ENCODE assay signal across 8 cellular contexts in the genomic region with DNA sequence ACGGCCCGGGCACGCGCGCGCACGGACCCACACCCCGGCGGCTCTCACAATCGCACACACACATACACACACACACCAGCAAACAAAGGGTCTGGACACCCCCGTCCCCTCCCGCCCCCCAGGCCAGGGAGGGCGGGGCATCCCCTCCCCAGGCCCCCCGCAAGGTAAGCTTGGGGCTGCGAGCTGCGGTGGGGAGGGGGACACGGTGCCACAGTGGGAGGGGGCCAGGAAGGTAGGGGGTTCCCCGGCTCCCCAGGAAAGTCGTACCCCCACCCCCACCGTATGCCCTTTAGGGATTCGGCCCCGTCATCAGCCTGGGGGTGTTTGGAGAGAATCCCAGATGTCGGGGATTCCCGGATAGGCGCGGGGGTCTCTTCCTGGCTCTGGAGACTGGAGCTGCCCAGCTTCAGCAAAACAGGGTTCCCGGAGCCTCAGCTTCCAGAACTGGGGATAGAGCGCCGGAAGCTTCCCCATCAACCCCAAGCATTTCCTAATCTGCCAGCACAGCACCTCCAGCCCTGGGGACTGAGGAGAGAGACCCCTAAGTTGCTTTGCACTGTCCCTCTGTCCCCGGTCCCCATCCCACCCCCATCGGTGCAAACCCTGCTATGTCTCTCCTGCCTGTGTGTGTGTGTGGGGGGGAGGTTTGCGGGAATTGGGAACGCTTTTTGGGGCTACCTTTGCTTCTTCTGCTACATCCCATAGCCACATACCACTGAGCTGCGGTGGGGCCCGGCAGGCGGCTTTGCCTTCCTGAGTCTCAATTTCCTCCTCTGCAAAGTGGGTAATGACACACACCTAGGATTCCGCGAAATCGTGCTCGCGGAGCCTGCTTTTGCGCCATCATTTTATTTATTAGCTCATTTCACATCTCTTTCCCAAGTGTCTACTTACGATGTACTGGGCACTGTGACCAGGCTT. TPM values are rescaled to one million over a fixed set of nuclear protein-coding genes. Genes with fewer than 3 reads are reported as not detected.
DNase-seq lines count a peak whose midpoint lies in the region; ATAC-seq and TF ChIP-seq lines count a peak whose summit lies in the region.

No MANE protein-coding gene starts in this region.

- H3K4me3 Mint-ChIP-seq in activated B cell treated with CpG ODN at 0.5 μM for 24 hours, result peak overlapping the region; percentile 95

- peak overlapping the region; percentile 95 for H3K9ac ChIP-seq in GM23248

- no peaks in the 10 kb centered on the region for H3F3A ChIP-seq in GM23248 (ENCODE audit: insufficient read depth)

- no peaks in the 10 kb centered on the region for H3K9me3 Mint-ChIP-seq in activated B cell treated with CpG ODN at 0.5 μM for 24 hours

- H3K4me2 ChIP-seq in GM23248 (ENCODE audit: unreplicated experiment), result peak overlapping the region; percentile 98

- TF ChIP-seq POLR2A in spleen (IDR thresholded peaks at IDR 0.05), result no peak
- TF ChIP-seq POLR2A in adrenal gland (IDR thresholded peaks at IDR 0.05), result no peak

- TF ChIP-seq CTCF in activated B cell treated with CpG ODN at 0.5 μM for 24 hours (IDR thresholded peaks at IDR 0.05) (no peak), epithelial cell of esophagus (IDR thresholded peaks at IDR 0.05; ENCODE audit: insufficient read depth, low read depth, low read length, missing control alignments) (no peak), spleen (IDR thresholded peaks at IDR 0.05 in 8 of 11, conservative IDR thresholded peaks at IDR 0.05 in 3 of 11) (no peak), adrenal gland (IDR thresholded peaks at IDR 0.05) (no peak)

- H3K27me3 ChIP-seq in GM23248 (replicated peaks; ENCODE audit: insufficient read depth) (no peaks in the 10 kb centered on the region), spleen (replicated peaks in 1 of 7) (peaks cover 0 to 40% (median 14%) of the 10 kb centered on the region in 7 donors), adrenal gland (peaks cover 14% of the 10 kb centered on the region)

- peak overlapping the region; percentile 88 for H3K4me3 ChIP-seq in GM23248
- H3K4me3 ChIP-seq in epithelial cell of esophagus (ENCODE audit: low read length), result peak overlapping the region; percentile 74
- peak overlapping the region; percentile 20 to 98 (median 90) for H3K4me3 ChIP-seq in spleen
- H3K4me3 ChIP-seq in adrenal gland, result peak overlapping the region in 1 of 4 donors; percentile 98

- DNase-seq in GM23248 (peak; percentile 46), activated B cell treated with CpG ODN at 0.5 μM for 24 hours (no peak), epithelial cell of esophagus (ENCODE audit: low read depth) (no peak), spleen (no peak), NCI-H128 (lab: John Stamatoyannopoulos, UW; ENCODE audit: unreplicated experiment) (no peak), NCI-H1694 (lab: John Stamatoyannopoulos, UW) (no peak), adrenal gland (no peak)

- no peak overlapping the region for H3K27ac Mint-ChIP-seq in activated B cell treated with CpG ODN at 0.5 μM for 24 hours

- H2AFZ ChIP-seq in GM23248, result peak overlapping the region; percentile 93

- ATAC-seq in activated B cell treated with CpG ODN at 0.5 μM for 24 hours (ENCODE audit: low read depth) (no peak), HG03045 (IDR thresholded peaks at IDR 0.05; ENCODE audit: unreplicated experiment) (no peak)

- CTCF ChIA-PET in activated B cell treated with CpG ODN at 0.5 μM for 24 hours (lab: Charles Lee), result interaction anchor here (0.6 to 6.4 kb wide), 9 partner anchors 10 to 295 kb away, joined by 3 to 84 read pairs (median 6); no protein-coding TSS in a partner anchor

- intact Hi-C loops in activated B cell treated with CpG ODN at 0.5 μM for 24 hours (cut with micrococcal nuclease) (loop anchor here (1.0 to 5.0 kb wide), 2 partner anchors 31 to 247 kb away; partner anchors contain the start of gene ILF3), spleen (cut with DNase I; ENCODE audit: low total_unique reads) (loop anchor here (10.0 kb wide), 1 partner anchor 170 kb away; no protein-coding TSS in a partner anchor), adrenal gland (cut with DNase I) (loop anchor here in 1 of 2 donors (10.0 kb wide), 1 partner anchor 170 kb away; no protein-coding TSS in a partner anchor)

- H3K36me3 ChIP-seq in GM23248 (ENCODE audit: low read depth) (no peaks in the 10 kb centered on the region), spleen (peaks cover 0 to 3% (median 0%) of the 10 kb centered on the region in 6 donors), adrenal gland (replicated peaks in 1 of 2) (no peaks in the 10 kb centered on the region)

- WGBS in GM23248 (ENCODE audit: low coverage in 1 of 2, low lambda C conversion rate in 2 of 2, missing lambda C conversion rate in 2 of 2), 2 experiments, result 9 to 10% methylated on average over 27 to 42 of the region's 43 CpGs
- WGBS in spleen, 5 donors, result 5 to 8% (median 7%) methylated on average over 22 to 43 of the region's 43 CpGs
- WGBS in adrenal gland, 4 donors, result 5 to 14% (median 6%) methylated on average over 11 to 43 of the region's 43 CpGs

- no peaks in the 10 kb centered on the region for H3K9me2 ChIP-seq in GM23248 (ENCODE audit: insufficient read depth)

- no peaks in the 10 kb centered on the region; the same call in 1 of the 2 replicates for H4K20me1 ChIP-seq in GM23248 (ENCODE audit: insufficient read depth)

- peaks cover 84% of the 10 kb centered on the region for H3K4me1 Mint-ChIP-seq in activated B cell treated with CpG ODN at 0.5 μM for 24 hours

- in situ Hi-C loops in GM23248 (cut with MboI), result no loop called here

- H3K4me1 ChIP-seq in GM23248 (ENCODE audit: insufficient read depth) (peaks cover 17% of the 10 kb centered on the region), spleen (peaks cover 46 to 97% (median 87%) of the 10 kb centered on the region in 6 donors), adrenal gland (replicated peaks in 1 of 2) (peaks cover 28 to 29% of the 10 kb centered on the region in 2 donors)

- no peaks in the 10 kb centered on the region for H3K27me3 Mint-ChIP-seq in activated B cell treated with CpG ODN at 0.5 μM for 24 hours

- no peak overlapping the region for H3K27ac ChIP-seq in GM23248
- H3K27ac ChIP-seq in spleen, result peak overlapping the region in 4 of 8 donors; percentile 10 to 91 (median 90)
- no peak overlapping the region for H3K27ac ChIP-seq in adrenal gland

- no peaks in the 10 kb centered on the region for H3K9me3 ChIP-seq in GM23248 (ENCODE audit: low read depth)
- H3K9me3 ChIP-seq in spleen, result no peaks in the 10 kb centered on the region
- H3K9me3 ChIP-seq in adrenal gland (replicated peaks in 1 of 3), result no peaks in the 10 kb centered on the region

- H3K36me3 Mint-ChIP-seq in activated B cell treated with CpG ODN at 0.5 μM for 24 hours (ENCODE audit: low read depth), result peaks cover 11% of the 10 kb centered on the region

- POLR2A ChIA-PET in activated B cell treated with CpG ODN at 0.5 μM for 24 hours (lab: Charles Lee), result interaction anchor here (0.6 to 24.9 kb wide), 6 partner anchors 21 to 159 kb away, joined by 4 to 541 read pairs (median 7); partner anchors contain the start of genes PDE4A and TYK2

- peaks cover 32% of the 10 kb centered on the region for H3K79me2 ChIP-seq in GM23248 (ENCODE audit: insufficient read depth)

RNA-seq across cellular contexts. Expression of gene CDC37, which starts 1.8 kb away (rescaled TPM):
- total RNA-seq in GM23248 (2014; rRNA removed; shearing (Covaris generic)), result 268 and 301 TPM in 2 replicates
- 288 and 291 TPM in 2 replicates for polyA plus RNA-seq in GM23248 (2016; fragmentation: Nextera tagmentation; extraction: Ambion mirVana)
- total RNA-seq in activated B cell treated with CpG ODN at 0.5 μM for 24 hours, result 172 and 173 TPM in 2 replicates
- 100 to 1,000 TPM; 131 to 186 (median 150) TPM for total RNA-seq in spleen
- polyA plus RNA-seq in spleen, result 100 to 1,000 TPM; 142 to 387 (median 251) TPM
- total RNA-seq in adrenal gland, result 100 to 1,000 TPM in 3 of 8 donors, 10 to 100 TPM in 5; 72.8 to 137 (median 97.2) TPM
- polyA plus RNA-seq in adrenal gland, result 100 to 1,000 TPM; 117 to 518 (median 317) TPM

RNA-seq across cellular contexts. Expression of gene PDE4A, which starts 15.2 kb away (rescaled TPM):
- 2.4 and 4.7 TPM in 2 replicates for total RNA-seq in GM23248 (2014; rRNA removed; shearing (Covaris generic))
- polyA plus RNA-seq in GM23248 (2016; fragmentation: Nextera tagmentation; extraction: Ambion mirVana), result 15.9 and 17.4 TPM in 2 replicates
- 6.6 and 8.6 TPM in 2 replicates for total RNA-seq in activated B cell treated with CpG ODN at 0.5 μM for 24 hours
- total RNA-seq in spleen, result 10 to 100 TPM; 12.0 to 17.3 (median 13.3) TPM
- polyA plus RNA-seq in spleen, result 1 to 10 TPM; 2.1 to 4.4 (median 3.2) TPM
- 10 to 100 TPM in 7 of 8 donors, 1 to 10 TPM in 1; 6.2 to 20.4 (median 13.1) TPM for total RNA-seq in adrenal gland
- 1 to 10 TPM; 4.4 to 10.0 (median 6.4) TPM for polyA plus RNA-seq in adrenal gland

RNA-seq across cellular contexts. Expression of gene TYK2, which starts 24.8 kb away (rescaled TPM):
- total RNA-seq in GM23248 (2014; rRNA removed; shearing (Covaris generic)), result 64.1 and 85.5 TPM in 2 replicates
- polyA plus RNA-seq in GM23248 (2016; fragmentation: Nextera tagmentation; extraction: Ambion mirVana) (54.3 and 60.4 TPM in 2 replicates), spleen (100 to 1,000 TPM; 159 to 422 (median 257) TPM), adrenal gland (100 to 1,000 TPM in 2 of 3 donors, 10 to 100 TPM in 1; 61.5 to 408 (median 297) TPM)
- total RNA-seq in activated B cell treated with CpG ODN at 0.5 μM for 24 hours (302 and 356 TPM in 2 replicates), spleen (100 to 1,000 TPM; 208 to 299 (median 246) TPM), adrenal gland (100 to 1,000 TPM in 4 of 8 donors, 10 to 100 TPM in 4; 56.1 to 160 (median 104) TPM)
